Comparison of ENCODE assay signal across 6 cellular contexts in genomic region chr7:100895956-100896742, GRCh38. TPM values are rescaled to one million over a fixed set of nuclear protein-coding genes. Genes with fewer than 3 reads are reported as not detected.
A peak's percentile ranks its signal among the peaks of the same experiment; 100 is the strongest.
DNase-seq lines count a peak whose midpoint lies in the region; ATAC-seq and TF ChIP-seq lines count a peak whose summit lies in the region.

No MANE protein-coding gene starts in this region.

- H3K27ac ChIP-seq in iPS-18a (ENCODE audit: low read length) (no peak overlapping the region), upper lobe of left lung (no peak overlapping the region)

- H3K9me3 Mint-ChIP-seq in T-helper 2 cell treated with Interferon-gamma antibody and Interleukin-4, amounts not matched to agents 5 μg/mL and 100 μg/mL, for 36 hours: no peaks in the 10 kb centered on the region

- H3K36me3 ChIP-seq in iPS-18a (ENCODE audit: control insufficient read depth, low read depth, low read length) (no peaks in the 10 kb centered on the region), upper lobe of left lung (no peaks in the 10 kb centered on the region)

- peak overlapping the region; percentile 78 for H3K4me3 Mint-ChIP-seq in T-helper 2 cell treated with Interferon-gamma antibody and Interleukin-4, amounts not matched to agents 5 μg/mL and 100 μg/mL, for 36 hours

- H3K27me3 Mint-ChIP-seq in T-helper 2 cell treated with Interferon-gamma antibody and Interleukin-4, amounts not matched to agents 5 μg/mL and 100 μg/mL, for 36 hours (ENCODE audit: low read depth): peaks cover 56% of the 10 kb centered on the region

- peak overlapping the region; percentile 41 for H3K27ac Mint-ChIP-seq in T-helper 2 cell treated with Interferon-gamma antibody and Interleukin-4, amounts not matched to agents 5 μg/mL and 100 μg/mL, for 36 hours

- TF ChIP-seq CTCF in GM10266 (IDR thresholded peaks at IDR 0.05; ENCODE audit: control insufficient read depth, insufficient read depth, low read depth, missing control alignments) (no peak), upper lobe of left lung (IDR thresholded peaks at IDR 0.05) (no peak)

- H3K4me3 ChIP-seq in iPS-18a (ENCODE audit: low read length): peak overlapping the region; percentile 1
- peak overlapping the region in 3 of 4 donors; percentile 35 to 53 (median 50) for H3K4me3 ChIP-seq in upper lobe of left lung

- H3K4me1 ChIP-seq in iPS-18a (ENCODE audit: control insufficient read depth, low read depth, low read length) (peaks cover 4% of the 10 kb centered on the region), upper lobe of left lung (peaks cover 24 to 32% (median 30%) of the 10 kb centered on the region in 4 donors)

- no peak for TF ChIP-seq POLR2A in upper lobe of left lung (IDR thresholded peaks at IDR 0.05)

- peaks cover 10% of the 10 kb centered on the region for H3K4me1 Mint-ChIP-seq in T-helper 2 cell treated with Interferon-gamma antibody and Interleukin-4, amounts not matched to agents 5 μg/mL and 100 μg/mL, for 36 hours (ENCODE audit: low read depth)

- WGBS in upper lobe of left lung, 2 donors: 8 to 11% methylated on average over 30 to 38 of the region's 55 CpGs

- TF ChIP-seq EP300 in upper lobe of left lung (IDR thresholded peaks at IDR 0.05): no peak

- no peaks in the 10 kb centered on the region for H3K36me3 Mint-ChIP-seq in T-helper 2 cell treated with Interferon-gamma antibody and Interleukin-4, amounts not matched to agents 5 μg/mL and 100 μg/mL, for 36 hours (ENCODE audit: low read depth)

- H3K9ac ChIP-seq in iPS-18a (ENCODE audit: low read length): no peak overlapping the region

- DNase-seq in GM10266 (ENCODE audit: extremely low spot score): peak; percentile 71
- DNase-seq in T-helper 2 cell treated with Interferon-gamma antibody and Interleukin-4, amounts not matched to agents 5 μg/mL and 100 μg/mL, for 36 hours (ENCODE audit: low spot score): no peak
- DNase-seq in upper lobe of left lung: peak in 1 of 2 donors; percentile 82

- no peaks in the 10 kb centered on the region for H3K9me3 ChIP-seq in iPS-18a (ENCODE audit: control insufficient read depth, low read depth, low read length)
- no peaks in the 10 kb centered on the region for H3K9me3 ChIP-seq in upper lobe of left lung

- H3K27me3 ChIP-seq in iPS-18a (ENCODE audit: control insufficient read depth, insufficient read depth, low read length) (peaks cover 19% of the 10 kb centered on the region), upper lobe of left lung (peaks cover 0 to 31% (median 20%) of the 10 kb centered on the region in 4 donors)

- ATAC-seq in upper lobe of left lung (ENCODE audit: low FRiP score in 2 of 2) (peak in 1 of 2 donors; percentile 4), HG03280 (IDR thresholded peaks at IDR 0.05; ENCODE audit: unreplicated experiment) (no peak), HG02884 (IDR thresholded peaks at IDR 0.05; ENCODE audit: unreplicated experiment) (no peak)

RNA-seq across cellular contexts. Expression of gene ACHE, which starts 0.5 kb away (rescaled TPM):
- 1 to 10 TPM in 5 of 6 donors, not detected in 1; 1.3 to 2.9 (median 2.2) TPM for total RNA-seq in upper lobe of left lung

RNA-seq across cellular contexts. Expression of gene UFSP1, which starts 6.6 kb away (rescaled TPM):
- total RNA-seq in upper lobe of left lung: 1 to 10 TPM in 4 of 6 donors, under 1 TPM in 1, not detected in 1; 0.55 to 8.5 (median 4.8) TPM

RNA-seq across cellular contexts. Expression of gene SRRT, which starts 21.2 kb away (rescaled TPM):
- 100 to 1,000 TPM in 4 of 6 donors, 10 to 100 TPM in 2; 57.9 to 324 (median 111) TPM for total RNA-seq in upper lobe of left lung

RNA-seq across cellular contexts. Expression of gene TRIP6, which starts 29.0 kb away (rescaled TPM):
- total RNA-seq in upper lobe of left lung: 10 to 100 TPM; 17.8 to 74.3 (median 67.3) TPM

RNA-seq across cellular contexts. Expression of gene SLC12A9, which starts 43.6 kb away (rescaled TPM):
- total RNA-seq in upper lobe of left lung: 10 to 100 TPM; 14.5 to 50.1 (median 43.9) TPM
